ENCODE assay signal across 1 cellular context in the genomic region with DNA sequence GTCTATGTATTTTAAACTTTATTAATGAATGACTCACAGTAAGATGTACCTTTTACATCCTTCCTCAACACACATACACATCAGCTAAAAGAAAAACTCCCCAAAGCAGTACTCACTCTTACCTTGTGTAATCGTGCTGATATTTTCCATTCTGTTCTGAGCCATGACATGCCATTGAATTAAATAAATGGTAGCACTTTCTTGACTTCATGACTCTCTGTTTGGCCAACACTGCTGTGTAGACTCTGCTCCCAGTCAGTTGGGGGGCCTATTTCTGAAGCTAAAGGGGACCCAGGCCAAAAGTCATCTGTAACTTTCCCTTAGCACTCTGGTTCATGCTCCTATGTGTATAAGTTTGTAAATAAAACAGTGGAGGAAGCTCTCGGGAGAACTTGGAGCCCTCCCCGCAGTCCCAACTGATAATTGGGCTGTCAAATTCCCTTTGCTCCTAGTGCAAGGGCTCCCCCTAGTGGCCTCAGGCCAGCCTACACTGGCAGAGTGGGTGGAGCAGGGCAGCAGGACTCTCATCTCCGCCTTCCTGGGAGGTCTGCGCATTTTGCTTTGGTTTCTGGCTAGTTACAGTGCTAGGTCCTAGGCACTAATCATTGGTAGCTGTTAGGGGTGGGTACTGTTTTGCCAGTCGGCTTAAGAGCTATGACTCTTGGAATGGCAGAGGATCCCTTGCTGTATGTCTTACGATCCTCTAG.
TF ChIP-seq lines count a peak whose summit lies in the region.

No MANE protein-coding gene starts in this region.

TF ChIP-seq in HEK293, 187 proteins besides CTCF, POLR2A, EP300 and RAD21 (continued from another document and continues in another):
- TF ChIP-seq, protein P1, sequence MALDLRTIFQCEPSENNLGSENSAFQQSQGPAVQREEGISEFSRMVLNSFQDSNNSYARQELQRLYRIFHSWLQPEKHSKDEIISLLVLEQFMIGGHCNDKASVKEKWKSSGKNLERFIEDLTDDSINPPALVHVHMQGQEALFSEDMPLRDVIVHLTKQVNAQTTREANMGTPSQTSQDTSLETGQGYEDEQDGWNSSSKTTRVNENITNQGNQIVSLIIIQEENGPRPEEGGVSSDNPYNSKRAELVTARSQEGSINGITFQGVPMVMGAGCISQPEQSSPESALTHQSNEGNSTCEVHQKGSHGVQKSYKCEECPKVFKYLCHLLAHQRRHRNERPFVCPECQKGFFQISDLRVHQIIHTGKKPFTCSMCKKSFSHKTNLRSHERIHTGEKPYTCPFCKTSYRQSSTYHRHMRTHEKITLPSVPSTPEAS (tag by site-specific recombination; IDR thresholded peaks at IDR 0.05), result no peak
- TF ChIP-seq, protein P2, sequence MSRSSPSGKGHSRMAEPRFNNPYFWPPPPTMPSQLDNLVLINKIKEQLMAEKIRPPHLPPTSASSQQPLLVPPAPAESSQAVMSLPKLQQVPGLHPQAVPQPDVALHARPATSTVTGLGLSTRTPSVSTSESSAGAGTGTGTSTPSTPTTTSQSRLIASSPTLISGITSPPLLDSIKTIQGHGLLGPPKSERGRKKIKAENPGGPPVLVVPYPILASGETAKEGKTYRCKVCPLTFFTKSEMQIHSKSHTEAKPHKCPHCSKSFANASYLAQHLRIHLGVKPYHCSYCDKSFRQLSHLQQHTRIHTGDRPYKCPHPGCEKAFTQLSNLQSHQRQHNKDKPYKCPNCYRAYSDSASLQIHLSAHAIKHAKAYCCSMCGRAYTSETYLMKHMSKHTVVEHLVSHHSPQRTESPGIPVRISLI (tag by site-specific recombination; IDR thresholded peaks at IDR 0.05), result no peak
- no peak for TF ChIP-seq ZNF138 (tag by site-specific recombination; IDR thresholded peaks at IDR 0.05; ENCODE audit: borderline replicate concordance)
- no peak for TF ChIP-seq ZNF146 (tag by site-specific recombination; IDR thresholded peaks at IDR 0.05)
- no peak for TF ChIP-seq ZSCAN23 (tag by site-specific recombination; IDR thresholded peaks at IDR 0.05)
- no peak for TF ChIP-seq KLF8 (tag by site-specific recombination; IDR thresholded peaks at IDR 0.05)
- TF ChIP-seq ZFHX2 (tag by site-specific recombination; conservative IDR thresholded peaks at IDR 0.05), result peak; percentile 56
- no peak for TF ChIP-seq OSR2 (tag by site-specific recombination; IDR thresholded peaks at IDR 0.05)
- TF ChIP-seq, protein P3, sequence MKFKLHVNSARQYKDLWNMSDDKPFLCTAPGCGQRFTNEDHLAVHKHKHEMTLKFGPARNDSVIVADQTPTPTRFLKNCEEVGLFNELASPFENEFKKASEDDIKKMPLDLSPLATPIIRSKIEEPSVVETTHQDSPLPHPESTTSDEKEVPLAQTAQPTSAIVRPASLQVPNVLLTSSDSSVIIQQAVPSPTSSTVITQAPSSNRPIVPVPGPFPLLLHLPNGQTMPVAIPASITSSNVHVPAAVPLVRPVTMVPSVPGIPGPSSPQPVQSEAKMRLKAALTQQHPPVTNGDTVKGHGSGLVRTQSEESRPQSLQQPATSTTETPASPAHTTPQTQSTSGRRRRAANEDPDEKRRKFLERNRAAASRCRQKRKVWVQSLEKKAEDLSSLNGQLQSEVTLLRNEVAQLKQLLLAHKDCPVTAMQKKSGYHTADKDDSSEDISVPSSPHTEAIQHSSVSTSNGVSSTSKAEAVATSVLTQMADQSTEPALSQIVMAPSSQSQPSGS (tag by site-specific recombination; IDR thresholded peaks at IDR 0.05; ENCODE audit: low read depth), result no peak
- TF ChIP-seq ZNF76 (tag by site-specific recombination; IDR thresholded peaks at IDR 0.05; ENCODE audit: borderline replicate concordance, low read depth), result no peak
- TF ChIP-seq, protein P4, sequence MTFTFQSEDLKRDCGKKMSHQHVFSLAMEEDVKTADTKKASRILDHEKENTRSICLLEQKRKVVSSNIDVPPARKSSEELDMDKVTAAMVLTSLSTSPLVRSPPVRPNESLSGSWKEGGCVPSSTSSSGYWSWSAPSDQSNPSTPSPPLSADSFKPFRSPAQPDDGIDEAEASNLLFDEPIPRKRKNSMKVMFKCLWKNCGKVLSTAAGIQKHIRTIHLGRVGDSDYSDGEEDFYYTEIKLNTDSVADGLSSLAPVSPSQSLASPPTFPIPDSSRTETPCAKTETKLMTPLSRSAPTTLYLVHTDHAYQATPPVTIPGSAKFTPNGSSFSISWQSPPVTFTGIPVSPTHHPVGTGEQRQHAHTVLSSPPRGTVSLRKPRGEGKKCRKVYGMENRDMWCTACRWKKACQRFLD (tag by site-specific recombination; IDR thresholded peaks at IDR 0.05), result no peak
- no peak for TF ChIP-seq ZNF239 (tag by site-specific recombination; IDR thresholded peaks at IDR 0.05)
- TF ChIP-seq BCL11A (tag by site-specific recombination; IDR thresholded peaks at IDR 0.05; ENCODE audit: low read depth), result no peak
- TF ChIP-seq, protein P5, sequence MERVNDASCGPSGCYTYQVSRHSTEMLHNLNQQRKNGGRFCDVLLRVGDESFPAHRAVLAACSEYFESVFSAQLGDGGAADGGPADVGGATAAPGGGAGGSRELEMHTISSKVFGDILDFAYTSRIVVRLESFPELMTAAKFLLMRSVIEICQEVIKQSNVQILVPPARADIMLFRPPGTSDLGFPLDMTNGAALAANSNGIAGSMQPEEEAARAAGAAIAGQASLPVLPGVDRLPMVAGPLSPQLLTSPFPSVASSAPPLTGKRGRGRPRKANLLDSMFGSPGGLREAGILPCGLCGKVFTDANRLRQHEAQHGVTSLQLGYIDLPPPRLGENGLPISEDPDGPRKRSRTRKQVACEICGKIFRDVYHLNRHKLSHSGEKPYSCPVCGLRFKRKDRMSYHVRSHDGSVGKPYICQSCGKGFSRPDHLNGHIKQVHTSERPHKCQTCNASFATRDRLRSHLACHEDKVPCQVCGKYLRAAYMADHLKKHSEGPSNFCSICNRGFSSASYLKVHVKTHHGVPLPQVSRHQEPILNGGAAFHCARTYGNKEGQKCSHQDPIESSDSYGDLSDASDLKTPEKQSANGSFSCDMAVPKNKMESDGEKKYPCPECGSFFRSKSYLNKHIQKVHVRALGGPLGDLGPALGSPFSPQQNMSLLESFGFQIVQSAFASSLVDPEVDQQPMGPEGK (tag by site-specific recombination; IDR thresholded peaks at IDR 0.05), result peak; percentile 57; the same call in 1 of the 2 replicates
- no peak for TF ChIP-seq ZNF394 (tag by site-specific recombination; IDR thresholded peaks at IDR 0.05; ENCODE audit: borderline replicate concordance)
- TF ChIP-seq, protein P6, sequence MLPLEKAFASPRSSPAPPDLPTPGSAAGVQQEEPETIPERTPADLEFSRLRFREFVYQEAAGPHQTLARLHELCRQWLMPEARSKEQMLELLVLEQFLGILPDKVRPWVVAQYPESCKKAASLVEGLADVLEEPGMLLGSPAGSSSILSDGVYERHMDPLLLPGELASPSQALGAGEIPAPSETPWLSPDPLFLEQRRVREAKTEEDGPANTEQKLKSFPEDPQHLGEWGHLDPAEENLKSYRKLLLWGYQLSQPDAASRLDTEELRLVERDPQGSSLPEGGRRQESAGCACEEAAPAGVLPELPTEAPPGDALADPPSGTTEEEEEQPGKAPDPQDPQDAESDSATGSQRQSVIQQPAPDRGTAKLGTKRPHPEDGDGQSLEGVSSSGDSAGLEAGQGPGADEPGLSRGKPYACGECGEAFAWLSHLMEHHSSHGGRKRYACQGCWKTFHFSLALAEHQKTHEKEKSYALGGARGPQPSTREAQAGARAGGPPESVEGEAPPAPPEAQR (tag by site-specific recombination; IDR thresholded peaks at IDR 0.05), result no peak
- TF ChIP-seq ZNF530 (tag by site-specific recombination; IDR thresholded peaks at IDR 0.05; ENCODE audit: low read depth), result no peak
- TF ChIP-seq KLF1 (tag by site-specific recombination; IDR thresholded peaks at IDR 0.05), result no peak
- TF ChIP-seq ZNF571 (tag by site-specific recombination; IDR thresholded peaks at IDR 0.05), result no peak
- TF ChIP-seq, protein P7, sequence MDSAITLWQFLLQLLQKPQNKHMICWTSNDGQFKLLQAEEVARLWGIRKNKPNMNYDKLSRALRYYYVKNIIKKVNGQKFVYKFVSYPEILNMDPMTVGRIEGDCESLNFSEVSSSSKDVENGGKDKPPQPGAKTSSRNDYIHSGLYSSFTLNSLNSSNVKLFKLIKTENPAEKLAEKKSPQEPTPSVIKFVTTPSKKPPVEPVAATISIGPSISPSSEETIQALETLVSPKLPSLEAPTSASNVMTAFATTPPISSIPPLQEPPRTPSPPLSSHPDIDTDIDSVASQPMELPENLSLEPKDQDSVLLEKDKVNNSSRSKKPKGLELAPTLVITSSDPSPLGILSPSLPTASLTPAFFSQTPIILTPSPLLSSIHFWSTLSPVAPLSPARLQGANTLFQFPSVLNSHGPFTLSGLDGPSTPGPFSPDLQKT (IDR thresholded peaks at IDR 0.05; ENCODE audit: borderline replicate concordance, low read depth, low read length), result no peak
- TF ChIP-seq GLI2 (tag by site-specific recombination; IDR thresholded peaks at IDR 0.05; ENCODE audit: borderline replicate concordance, low read depth), result no peak
- TF ChIP-seq MYNN (tag by site-specific recombination; IDR thresholded peaks at IDR 0.05; ENCODE audit: borderline replicate concordance), result no peak
- peak; percentile 81 for TF ChIP-seq TRIM28 (IDR thresholded peaks at IDR 0.05; ENCODE audit: borderline replicate concordance, low read length)
- TF ChIP-seq, protein P8, sequence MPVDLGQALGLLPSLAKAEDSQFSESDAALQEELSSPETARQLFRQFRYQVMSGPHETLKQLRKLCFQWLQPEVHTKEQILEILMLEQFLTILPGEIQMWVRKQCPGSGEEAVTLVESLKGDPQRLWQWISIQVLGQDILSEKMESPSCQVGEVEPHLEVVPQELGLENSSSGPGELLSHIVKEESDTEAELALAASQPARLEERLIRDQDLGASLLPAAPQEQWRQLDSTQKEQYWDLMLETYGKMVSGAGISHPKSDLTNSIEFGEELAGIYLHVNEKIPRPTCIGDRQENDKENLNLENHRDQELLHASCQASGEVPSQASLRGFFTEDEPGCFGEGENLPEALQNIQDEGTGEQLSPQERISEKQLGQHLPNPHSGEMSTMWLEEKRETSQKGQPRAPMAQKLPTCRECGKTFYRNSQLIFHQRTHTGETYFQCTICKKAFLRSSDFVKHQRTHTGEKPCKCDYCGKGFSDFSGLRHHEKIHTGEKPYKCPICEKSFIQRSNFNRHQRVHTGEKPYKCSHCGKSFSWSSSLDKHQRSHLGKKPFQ (tag by site-specific recombination; IDR thresholded peaks at IDR 0.05), result no peak
- TF ChIP-seq ZNF202 (tag by site-specific recombination; IDR thresholded peaks at IDR 0.05; ENCODE audit: borderline replicate concordance), result no peak
- TF ChIP-seq, protein P9, sequence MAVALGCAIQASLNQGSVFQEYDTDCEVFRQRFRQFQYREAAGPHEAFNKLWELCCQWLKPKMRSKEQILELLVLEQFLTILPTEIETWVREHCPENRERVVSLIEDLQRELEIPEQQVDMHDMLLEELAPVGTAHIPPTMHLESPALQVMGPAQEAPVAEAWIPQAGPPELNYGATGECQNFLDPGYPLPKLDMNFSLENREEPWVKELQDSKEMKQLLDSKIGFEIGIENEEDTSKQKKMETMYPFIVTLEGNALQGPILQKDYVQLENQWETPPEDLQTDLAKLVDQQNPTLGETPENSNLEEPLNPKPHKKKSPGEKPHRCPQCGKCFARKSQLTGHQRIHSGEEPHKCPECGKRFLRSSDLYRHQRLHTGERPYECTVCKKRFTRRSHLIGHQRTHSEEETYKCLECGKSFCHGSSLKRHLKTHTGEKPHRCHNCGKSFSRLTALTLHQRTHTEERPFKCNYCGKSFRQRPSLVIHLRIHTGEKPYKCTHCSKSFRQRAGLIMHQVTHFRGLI (tag by site-specific recombination; IDR thresholded peaks at IDR 0.05), result no peak
- TF ChIP-seq, protein P10, sequence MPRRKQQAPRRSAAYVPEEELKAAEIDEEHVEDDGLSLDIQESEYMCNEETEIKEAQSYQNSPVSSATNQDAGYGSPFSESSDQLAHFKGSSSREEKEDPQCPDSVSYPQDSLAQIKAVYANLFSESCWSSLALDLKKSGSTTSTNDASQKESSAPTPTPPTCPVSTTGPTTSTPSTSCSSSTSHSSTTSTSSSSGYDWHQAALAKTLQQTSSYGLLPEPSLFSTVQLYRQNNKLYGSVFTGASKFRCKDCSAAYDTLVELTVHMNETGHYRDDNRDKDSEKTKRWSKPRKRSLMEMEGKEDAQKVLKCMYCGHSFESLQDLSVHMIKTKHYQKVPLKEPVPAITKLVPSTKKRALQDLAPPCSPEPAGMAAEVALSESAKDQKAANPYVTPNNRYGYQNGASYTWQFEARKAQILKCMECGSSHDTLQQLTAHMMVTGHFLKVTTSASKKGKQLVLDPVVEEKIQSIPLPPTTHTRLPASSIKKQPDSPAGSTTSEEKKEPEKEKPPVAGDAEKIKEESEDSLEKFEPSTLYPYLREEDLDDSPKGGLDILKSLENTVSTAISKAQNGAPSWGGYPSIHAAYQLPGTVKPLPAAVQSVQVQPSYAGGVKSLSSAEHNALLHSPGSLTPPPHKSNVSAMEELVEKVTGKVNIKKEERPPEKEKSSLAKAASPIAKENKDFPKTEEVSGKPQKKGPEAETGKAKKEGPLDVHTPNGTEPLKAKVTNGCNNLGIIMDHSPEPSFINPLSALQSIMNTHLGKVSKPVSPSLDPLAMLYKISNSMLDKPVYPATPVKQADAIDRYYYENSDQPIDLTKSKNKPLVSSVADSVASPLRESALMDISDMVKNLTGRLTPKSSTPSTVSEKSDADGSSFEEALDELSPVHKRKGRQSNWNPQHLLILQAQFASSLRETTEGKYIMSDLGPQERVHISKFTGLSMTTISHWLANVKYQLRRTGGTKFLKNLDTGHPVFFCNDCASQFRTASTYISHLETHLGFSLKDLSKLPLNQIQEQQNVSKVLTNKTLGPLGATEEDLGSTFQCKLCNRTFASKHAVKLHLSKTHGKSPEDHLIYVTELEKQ (tag by site-specific recombination; IDR thresholded peaks at IDR 0.05; ENCODE audit: borderline replicate concordance), result no peak
- TF ChIP-seq ZNF335 (tag by site-specific recombination; conservative IDR thresholded peaks at IDR 0.05), result 0 out of 2 replicates have a peak, but pooled peaks have one; percentile 22
- 0 out of 2 replicates have a peak, but pooled peaks have one; percentile 33 for TF ChIP-seq IKZF3 (tag by site-specific recombination; IDR thresholded peaks at IDR 0.05)
- no peak for TF ChIP-seq ZNF521 (tag by site-specific recombination; IDR thresholded peaks at IDR 0.05)
- TF ChIP-seq, protein P11, sequence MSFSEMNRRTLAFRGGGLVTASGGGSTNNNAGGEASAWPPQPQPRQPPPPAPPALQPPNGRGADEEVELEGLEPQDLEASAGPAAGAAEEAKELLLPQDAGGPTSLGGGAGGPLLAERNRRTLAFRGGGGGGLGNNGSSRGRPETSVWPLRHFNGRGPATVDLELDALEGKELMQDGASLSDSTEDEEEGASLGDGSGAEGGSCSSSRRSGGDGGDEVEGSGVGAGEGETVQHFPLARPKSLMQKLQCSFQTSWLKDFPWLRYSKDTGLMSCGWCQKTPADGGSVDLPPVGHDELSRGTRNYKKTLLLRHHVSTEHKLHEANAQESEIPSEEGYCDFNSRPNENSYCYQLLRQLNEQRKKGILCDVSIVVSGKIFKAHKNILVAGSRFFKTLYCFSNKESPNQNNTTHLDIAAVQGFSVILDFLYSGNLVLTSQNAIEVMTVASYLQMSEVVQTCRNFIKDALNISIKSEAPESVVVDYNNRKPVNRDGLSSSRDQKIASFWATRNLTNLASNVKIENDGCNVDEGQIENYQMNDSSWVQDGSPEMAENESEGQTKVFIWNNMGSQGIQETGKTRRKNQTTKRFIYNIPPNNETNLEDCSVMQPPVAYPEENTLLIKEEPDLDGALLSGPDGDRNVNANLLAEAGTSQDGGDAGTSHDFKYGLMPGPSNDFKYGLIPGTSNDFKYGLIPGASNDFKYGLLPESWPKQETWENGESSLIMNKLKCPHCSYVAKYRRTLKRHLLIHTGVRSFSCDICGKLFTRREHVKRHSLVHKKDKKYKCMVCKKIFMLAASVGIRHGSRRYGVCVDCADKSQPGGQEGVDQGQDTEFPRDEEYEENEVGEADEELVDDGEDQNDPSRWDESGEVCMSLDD (tag by site-specific recombination; IDR thresholded peaks at IDR 0.05), result no peak
- TF ChIP-seq ZNF626 (tag by site-specific recombination; IDR thresholded peaks at IDR 0.05), result no peak
- TF ChIP-seq ZNF768 (tag by site-specific recombination; IDR thresholded peaks at IDR 0.05), result no peak
- TF ChIP-seq ZNF10 (tag by site-specific recombination; IDR thresholded peaks at IDR 0.05), result 0 out of 2 replicates have a peak, but pooled peaks have one; percentile 45
- no peak for TF ChIP-seq SP7 (tag by site-specific recombination; IDR thresholded peaks at IDR 0.05)
